27 cellular contexts compared by ENCODE assay signal in genomic region chr12:107351109-107351508, GRCh38.
"Had no signal": no experiment of that assay in that cellular context is flagged by ENCODE, and none has a peak within 500 bp of the region (broad histone marks: within the 10 kb centered on the region; RNA-seq: fewer than 3 reads in every experiment).

No MANE protein-coding gene starts in this region.

- H3K36me3 Mint-ChIP-seq: immature natural killer cell; stimulated activated memory B cell treated with anti-CD40 and anti-IgM and Interleukin-4, amounts not matched to agents 10 μg/mL and 1 μg/mL and 100 μg/mL, for 72 hours had no signal

- H3K27me3 Mint-ChIP-seq: dendritic cell treated with granulocyte-macrophage colony-stimulating factor and Interleukin-4, amounts not matched to agents 40 ng/mL and 50 ng/mL, for 4 days; naive thymus-derived CD8-positive, alpha-beta T cell had no signal

- H3K9me3 Mint-ChIP-seq: dendritic cell treated with granulocyte-macrophage colony-stimulating factor and Interleukin-4, amounts not matched to agents 40 ng/mL and 50 ng/mL, for 4 days; naive thymus-derived CD8-positive, alpha-beta T cell had no signal

- H3K27me3 ChIP-seq: colonic mucosa, esophagus squamous epithelium, right atrium auricular region, sigmoid colon, testis, upper lobe of left lung had no signal

- FAIRE-seq: endometrium, urothelium cell line had no signal

- H3K4me3 ChIP-seq: colonic mucosa, esophagus squamous epithelium, left lung, prostate gland, right atrium auricular region, sigmoid colon, spleen, testis, tibial artery, upper lobe of left lung had no signal

- H3K36me3 ChIP-seq: colonic mucosa, left lung, prostate gland, right atrium auricular region, sigmoid colon, spleen, tibial artery, upper lobe of left lung had no signal

- H3K27ac Mint-ChIP-seq: dendritic cell treated with granulocyte-macrophage colony-stimulating factor and Interleukin-4, amounts not matched to agents 40 ng/mL and 50 ng/mL, for 4 days; immature natural killer cell; nephron progenitor cell; stimulated activated memory B cell treated with anti-CD40 and anti-IgM and Interleukin-4, amounts not matched to agents 10 μg/mL and 1 μg/mL and 100 μg/mL, for 72 hours had no signal

- DNase-seq: colonic mucosa; effector memory CD4-positive, alpha-beta T cell; erythroblast; esophagus squamous epithelium; foreskin melanocyte; hypothalamus; immature natural killer cell; islet precursor cell; left cardiac atrium; left lung; naive thymus-derived CD8-positive, alpha-beta T cell; nephron progenitor cell; nucleus accumbens; sigmoid colon; spleen; stimulated activated CD4-positive, alpha-beta T cell treated with anti-CD3 and anti-CD28 coated beads, Interleukin-4, amount 100 ng/mL, for 4 hours; stimulated activated naive CD8-positive, alpha-beta T cell treated with anti-CD3 and anti-CD28 coated beads, Interleukin-15, Interleukin-2, amounts not matched to agents 100 U/mL and 50 U/mL, for 24 hours; substantia nigra; testis; tibial artery; upper lobe of left lung had no signal

- H3K9me3 ChIP-seq: colonic mucosa, esophagus squamous epithelium, left lung, prostate gland, right atrium auricular region, sigmoid colon, testis, tibial artery, upper lobe of left lung had no signal

- H3K4me1 Mint-ChIP-seq: nephron progenitor cell; stimulated activated memory B cell treated with anti-CD40 and anti-IgM and Interleukin-4, amounts not matched to agents 10 μg/mL and 1 μg/mL and 100 μg/mL, for 72 hours had no signal

- H3K4me1 ChIP-seq: colonic mucosa, prostate gland, right atrium auricular region, tibial artery had no signal

- H3K4me3 Mint-ChIP-seq: dendritic cell treated with granulocyte-macrophage colony-stimulating factor and Interleukin-4, amounts not matched to agents 40 ng/mL and 50 ng/mL, for 4 days; immature natural killer cell; nephron progenitor cell; stimulated activated memory B cell treated with anti-CD40 and anti-IgM and Interleukin-4, amounts not matched to agents 10 μg/mL and 1 μg/mL and 100 μg/mL, for 72 hours had no signal

- ATAC-seq: left cardiac atrium; left lung; naive thymus-derived CD8-positive, alpha-beta T cell; stimulated activated memory B cell treated with anti-CD40 and anti-IgM and Interleukin-4, amounts not matched to agents 10 μg/mL and 1 μg/mL and 100 μg/mL, for 72 hours; stimulated activated naive CD8-positive, alpha-beta T cell treated with anti-CD3 and anti-CD28 coated beads, Interleukin-15, Interleukin-2, amounts not matched to agents 100 U/mL and 50 U/mL, for 24 hours had no signal

- H3K27ac ChIP-seq: colonic mucosa, esophagus squamous epithelium, left lung, prostate gland, right atrium auricular region, sigmoid colon, spleen, testis, tibial artery, upper lobe of left lung had no signal
